ENCODE assay signal across 11 cellular contexts in genomic region chr5:178330791-178331404, GRCh38.
A peak's percentile ranks its signal among the peaks of the same experiment; 100 is the strongest.
DNase-seq lines count a peak whose midpoint lies in the region; ATAC-seq and TF ChIP-seq lines count a peak whose summit lies in the region.
"Had no signal": no experiment of that assay in that cellular context is flagged by ENCODE, and none has a peak within 500 bp of the region (broad histone marks: within the 10 kb centered on the region; RNA-seq: fewer than 3 reads in every experiment).

No MANE protein-coding gene starts in this region.

- no peaks in the 10 kb centered on the region for H3K9me3 Mint-ChIP-seq in activated T-cell treated with anti-CD3 and anti-CD28 coated beads, Interleukin-2, amount 50 U/mL, for 24 hours
- no peaks in the 10 kb centered on the region for H3K9me3 Mint-ChIP-seq in activated naive CD8-positive, alpha-beta T cell treated with anti-CD3 and anti-CD28 coated beads, Interleukin-2, amount 50 U/mL, for 24 hours
- H3K9me3 Mint-ChIP-seq: memory B cell had no signal

- H3K4me1 ChIP-seq in lung (ENCODE audit: control insufficient read depth in 2 of 2, insufficient read depth in 2 of 2, low read length in 2 of 2) (peaks cover 0 to 17% of the 10 kb centered on the region in 2 donors), thymus (ENCODE audit: control insufficient read depth, insufficient read depth, low read length) (peaks cover 11% of the 10 kb centered on the region), GM23248 (ENCODE audit: insufficient read depth) (no peaks in the 10 kb centered on the region)

- no peaks in the 10 kb centered on the region for H3F3A ChIP-seq in GM23248 (ENCODE audit: insufficient read depth)

- no peak overlapping the region for H3K4me3 ChIP-seq in lung
- H3K4me3 ChIP-seq in thymus (ENCODE audit: low read length), result no peak overlapping the region
- no peak overlapping the region for H3K4me3 ChIP-seq in GM23248

- no peak for TF ChIP-seq CTCF in lung (IDR thresholded peaks at IDR 0.05; ENCODE audit: control extremely low read depth, extremely low read depth)

- H3K27me3 ChIP-seq in lung (ENCODE audit: control insufficient read depth, insufficient read depth), result no peaks in the 10 kb centered on the region
- no peaks in the 10 kb centered on the region for H3K27me3 ChIP-seq in thymus (ENCODE audit: control insufficient read depth, insufficient read depth)
- peaks cover 15% of the 10 kb centered on the region for H3K27me3 ChIP-seq in GM23248 (replicated peaks; ENCODE audit: insufficient read depth)

- no peak for DNase-seq in activated T-cell treated with anti-CD3 and anti-CD28 coated beads, Interleukin-2, amount 50 U/mL, for 24 hours
- DNase-seq in activated T-cell treated with anti-CD3 and anti-CD28 coated beads, Interleukin-2, amount 50 U/mL, for 48 hours, result no peak
- no peak for DNase-seq in activated naive CD8-positive, alpha-beta T cell treated with anti-CD3 and anti-CD28 coated beads, Interleukin-2, amount 50 U/mL, for 24 hours
- DNase-seq in lung (ENCODE audit: low spot score) (no peak), GM23248 (no peak), DMS 273 (lab: John Stamatoyannopoulos, UW; ENCODE audit: unreplicated experiment) (no peak), NCI-H748 treated with DMSO at 0.1 percent for 48 hours (lab: John Stamatoyannopoulos, UW) (no peak)

- no peak overlapping the region for H3K4me3 Mint-ChIP-seq in activated T-cell treated with anti-CD3 and anti-CD28 coated beads, Interleukin-2, amount 50 U/mL, for 24 hours
- H3K4me3 Mint-ChIP-seq in activated naive CD8-positive, alpha-beta T cell treated with anti-CD3 and anti-CD28 coated beads, Interleukin-2, amount 50 U/mL, for 24 hours, result no peak overlapping the region
- H3K4me3 Mint-ChIP-seq: activated naive CD8-positive, alpha-beta T cell; memory B cell had no signal

- no peaks in the 10 kb centered on the region for H3K79me2 ChIP-seq in GM23248 (ENCODE audit: insufficient read depth)

- H3K4me1 Mint-ChIP-seq in activated T-cell treated with anti-CD3 and anti-CD28 coated beads, Interleukin-2, amount 50 U/mL, for 24 hours (ENCODE audit: low read depth), result peaks cover 8% of the 10 kb centered on the region
- H3K4me1 Mint-ChIP-seq in activated naive CD8-positive, alpha-beta T cell treated with anti-CD3 and anti-CD28 coated beads, Interleukin-2, amount 50 U/mL, for 24 hours, result peaks cover 4% of the 10 kb centered on the region

- H3K27ac ChIP-seq in lung (ENCODE audit: low read depth in 1 of 2, low read length in 1 of 2), result peak overlapping the region; percentile 59 to 92
- H3K27ac ChIP-seq in thymus (ENCODE audit: low read depth), result peak overlapping the region; percentile 10
- H3K27ac ChIP-seq in GM23248, result no peak overlapping the region
- H3K27ac ChIP-seq: epithelial cell of prostate had no signal

- WGBS in lung, 2 donors, result 63 to 68% methylated on average over 7 of the region's 7 CpGs
- WGBS in thymus, result 89% methylated on average over 7 of the region's 7 CpGs
- 21 to 35% methylated on average over 6 to 7 of the region's 7 CpGs for WGBS in GM23248 (ENCODE audit: low coverage in 1 of 2, low lambda C conversion rate in 2 of 2, missing lambda C conversion rate in 2 of 2), 2 experiments

- H3K27me3 Mint-ChIP-seq in activated T-cell treated with anti-CD3 and anti-CD28 coated beads, Interleukin-2, amount 50 U/mL, for 24 hours, result no peaks in the 10 kb centered on the region
- H3K27me3 Mint-ChIP-seq in activated naive CD8-positive, alpha-beta T cell treated with anti-CD3 and anti-CD28 coated beads, Interleukin-2, amount 50 U/mL, for 24 hours, result no peaks in the 10 kb centered on the region
- H3K27me3 Mint-ChIP-seq: activated naive CD8-positive, alpha-beta T cell had no signal

- in situ Hi-C loops in GM23248 (cut with MboI), result no loop called here

- H2AFZ ChIP-seq in GM23248, result no peak overlapping the region

- H3K36me3 Mint-ChIP-seq in activated T-cell treated with anti-CD3 and anti-CD28 coated beads, Interleukin-2, amount 50 U/mL, for 24 hours (ENCODE audit: low read depth), result no peaks in the 10 kb centered on the region
- H3K36me3 Mint-ChIP-seq in activated naive CD8-positive, alpha-beta T cell treated with anti-CD3 and anti-CD28 coated beads, Interleukin-2, amount 50 U/mL, for 24 hours (ENCODE audit: low read depth), result no peaks in the 10 kb centered on the region
- H3K36me3 Mint-ChIP-seq: activated naive CD8-positive, alpha-beta T cell; memory B cell had no signal

- H3K36me3 ChIP-seq in lung (ENCODE audit: control insufficient read depth in 2 of 2, insufficient read depth in 2 of 2, low read length in 2 of 2) (no peaks in the 10 kb centered on the region), thymus (ENCODE audit: control insufficient read depth, insufficient read depth) (no peaks in the 10 kb centered on the region), GM23248 (ENCODE audit: low read depth) (no peaks in the 10 kb centered on the region)

- no peaks in the 10 kb centered on the region for H3K9me2 ChIP-seq in GM23248 (ENCODE audit: insufficient read depth)

- H3K27ac Mint-ChIP-seq in activated T-cell treated with anti-CD3 and anti-CD28 coated beads, Interleukin-2, amount 50 U/mL, for 24 hours, result peak overlapping the region; percentile 53
- no peak overlapping the region for H3K27ac Mint-ChIP-seq in activated naive CD8-positive, alpha-beta T cell treated with anti-CD3 and anti-CD28 coated beads, Interleukin-2, amount 50 U/mL, for 24 hours
- H3K27ac Mint-ChIP-seq: activated naive CD8-positive, alpha-beta T cell; memory B cell had no signal

- H3K9ac ChIP-seq in GM23248, result no peak overlapping the region

- no peaks in the 10 kb centered on the region for H4K20me1 ChIP-seq in GM23248 (ENCODE audit: insufficient read depth)

- H3K9me3 ChIP-seq in lung (ENCODE audit: control insufficient read depth in 2 of 2, insufficient read depth in 1 of 2, low read length in 1 of 2), result no peaks in the 10 kb centered on the region
- H3K9me3 ChIP-seq in thymus (ENCODE audit: control insufficient read depth), result no peaks in the 10 kb centered on the region
- H3K9me3 ChIP-seq in GM23248 (ENCODE audit: low read depth), result no peaks in the 10 kb centered on the region

- H3K4me2 ChIP-seq in GM23248 (ENCODE audit: unreplicated experiment), result no peak overlapping the region

- peak; percentile 55 for ATAC-seq in activated naive CD8-positive, alpha-beta T cell treated with anti-CD3 and anti-CD28 coated beads, Interleukin-2, amount 50 U/mL, for 24 hours
- ATAC-seq in lung (ENCODE audit: insufficient read depth, low FRiP score), result no peak
